9 cellular contexts compared by ENCODE assay signal in genomic region chr13:97116754-97117153, GRCh38.
DNase-seq lines count a peak whose midpoint lies in the region; ATAC-seq and TF ChIP-seq lines count a peak whose summit lies in the region.
"Had no signal": no experiment of that assay in that cellular context is flagged by ENCODE, and none has a peak within 500 bp of the region (broad histone marks: within the 10 kb centered on the region; RNA-seq: fewer than 3 reads in every experiment).

No MANE protein-coding gene starts in this region.

- peaks cover 36% of the 10 kb centered on the region for H3K4me1 ChIP-seq in upper lobe of right lung

- POLR2A ChIA-PET in activated CD8-positive, alpha-beta T cell treated with anti-CD3 and anti-CD28 coated beads for 36 hours (lab: Charles Lee) = no interaction called here
- POLR2A ChIA-PET in activated CD8-positive, alpha-beta T cell treated with anti-CD3 and anti-CD28 coated beads, Interleukin-2, amount 10 ng/mL, durations not matched to agents 7 days and 5 days (lab: Charles Lee) = no interaction called here

- no peak overlapping the region for H3K4me3 Mint-ChIP-seq in activated CD8-positive, alpha-beta T cell treated with anti-CD3 and anti-CD28 coated beads for 36 hours
- H3K4me3 Mint-ChIP-seq in activated CD8-positive, alpha-beta T cell treated with anti-CD3 and anti-CD28 coated beads, Interleukin-2, amount 10 ng/mL, durations not matched to agents 7 days and 5 days = no peak overlapping the region
- H3K4me3 Mint-ChIP-seq: B cell had no signal

- H3K27me3 ChIP-seq in upper lobe of right lung = no peaks in the 10 kb centered on the region

- intact Hi-C loops in activated CD8-positive, alpha-beta T cell treated with anti-CD3 and anti-CD28 coated beads for 36 hours (cut with micrococcal nuclease) = no loop called here
- intact Hi-C loops in upper lobe of right lung (cut with DNase I) = loop anchor here (10.0 kb wide), 1 partner anchor 228 kb away; no protein-coding TSS in a partner anchor

- TF ChIP-seq CTCF in activated CD8-positive, alpha-beta T cell treated with anti-CD3 and anti-CD28 coated beads for 36 hours (IDR thresholded peaks at IDR 0.05) = no peak
- no peak for TF ChIP-seq CTCF in upper lobe of right lung (IDR thresholded peaks at IDR 0.05)

- H3K36me3 Mint-ChIP-seq in activated CD8-positive, alpha-beta T cell treated with anti-CD3 and anti-CD28 coated beads for 36 hours (ENCODE audit: low read depth) = no peaks in the 10 kb centered on the region
- H3K36me3 Mint-ChIP-seq in activated CD8-positive, alpha-beta T cell treated with anti-CD3 and anti-CD28 coated beads, Interleukin-2, amount 10 ng/mL, durations not matched to agents 7 days and 5 days (ENCODE audit: low read depth) = no peaks in the 10 kb centered on the region

- CTCF ChIA-PET in activated CD8-positive, alpha-beta T cell treated with anti-CD3 and anti-CD28 coated beads for 36 hours (lab: Charles Lee) = interaction anchor here (1.0 to 3.7 kb wide), 6 partner anchors 10 to 683 kb away, joined by 3 to 13 read pairs (median 3); no protein-coding TSS in a partner anchor
- CTCF ChIA-PET in activated CD8-positive, alpha-beta T cell treated with anti-CD3 and anti-CD28 coated beads, Interleukin-2, amount 10 ng/mL, durations not matched to agents 7 days and 5 days (lab: Charles Lee) = interaction anchor here (0.8 to 0.9 kb wide), 2 partner anchors 8 to 23 kb away, joined by 3 to 5 read pairs; no protein-coding TSS in a partner anchor

- H3K9me3 Mint-ChIP-seq in activated CD8-positive, alpha-beta T cell treated with anti-CD3 and anti-CD28 coated beads for 36 hours = no peaks in the 10 kb centered on the region
- no peaks in the 10 kb centered on the region for H3K9me3 Mint-ChIP-seq in activated CD8-positive, alpha-beta T cell treated with anti-CD3 and anti-CD28 coated beads, Interleukin-2, amount 10 ng/mL, durations not matched to agents 7 days and 5 days (ENCODE audit: insufficient read depth)

- no peaks in the 10 kb centered on the region for H3K36me3 ChIP-seq in upper lobe of right lung

- DNase-seq in activated CD8-positive, alpha-beta T cell treated with anti-CD3 and anti-CD28 coated beads for 36 hours = peak; percentile 33
- DNase-seq in activated CD8-positive, alpha-beta T cell treated with anti-CD3 and anti-CD28 coated beads, Interleukin-2, amount 10 ng/mL, durations not matched to agents 7 days and 5 days = no peak
- peak; percentile 26 for DNase-seq in NCI-H2029 treated with DMSO at 0.1 percent for 48 hours (lab: John Stamatoyannopoulos, UW)
- DNase-seq in glomerular visceral epithelial cell (ENCODE audit: extremely low spot score) = peak; percentile 11
- no peak for DNase-seq in upper lobe of right lung
- no peak for DNase-seq in medulla oblongata (ENCODE audit: extremely low spot score)
- DNase-seq in NK-92 treated with Interleukin-12 subunit alpha and Interleukin-12 subunit beta, amount 100 ng/mL, for 24 hours (lab: John Stamatoyannopoulos, UW) = no peak
- no peak for DNase-seq in D341Med (ENCODE audit: low spot score)

- peaks cover 32% of the 10 kb centered on the region for H3K27me3 Mint-ChIP-seq in activated CD8-positive, alpha-beta T cell treated with anti-CD3 and anti-CD28 coated beads for 36 hours
- peaks cover 18% of the 10 kb centered on the region for H3K27me3 Mint-ChIP-seq in activated CD8-positive, alpha-beta T cell treated with anti-CD3 and anti-CD28 coated beads, Interleukin-2, amount 10 ng/mL, durations not matched to agents 7 days and 5 days (ENCODE audit: low read depth)

- peaks cover 6% of the 10 kb centered on the region for H3K4me1 Mint-ChIP-seq in activated CD8-positive, alpha-beta T cell treated with anti-CD3 and anti-CD28 coated beads for 36 hours (ENCODE audit: low read depth)
- H3K4me1 Mint-ChIP-seq in activated CD8-positive, alpha-beta T cell treated with anti-CD3 and anti-CD28 coated beads, Interleukin-2, amount 10 ng/mL, durations not matched to agents 7 days and 5 days (ENCODE audit: low read depth) = peaks cover 3% of the 10 kb centered on the region
- H3K4me1 Mint-ChIP-seq: B cell had no signal

- H3K9me3 ChIP-seq in upper lobe of right lung = no peaks in the 10 kb centered on the region

- H3K27ac Mint-ChIP-seq in activated CD8-positive, alpha-beta T cell treated with anti-CD3 and anti-CD28 coated beads for 36 hours = no peak overlapping the region
- H3K27ac Mint-ChIP-seq in activated CD8-positive, alpha-beta T cell treated with anti-CD3 and anti-CD28 coated beads, Interleukin-2, amount 10 ng/mL, durations not matched to agents 7 days and 5 days = no peak overlapping the region
- H3K27ac Mint-ChIP-seq: B cell had no signal

- peak; percentile 54 for ATAC-seq in activated CD8-positive, alpha-beta T cell treated with anti-CD3 and anti-CD28 coated beads for 36 hours
- ATAC-seq in activated CD8-positive, alpha-beta T cell treated with anti-CD3 and anti-CD28 coated beads, Interleukin-2, amount 10 ng/mL, durations not matched to agents 7 days and 5 days = no peak
- peak; percentile 86 for ATAC-seq in upper lobe of right lung

- no peak overlapping the region for H3K27ac ChIP-seq in upper lobe of right lung

- no peak overlapping the region for H3K4me3 ChIP-seq in upper lobe of right lung

Comparison
In these comparisons a context has a peak if more than half of its experiments do, and no peak if none do; other contexts are left out.
1. DNase-seq: peak in activated CD8-positive, alpha-beta T cell treated with anti-CD3 and anti-CD28 coated beads for 36 hours (single experiment), NCI-H2029 treated with DMSO at 0.1 percent for 48 hours (single experiment) and glomerular visceral epithelial cell (single experiment); none in activated CD8-positive, alpha-beta T cell treated with anti-CD3 and anti-CD28 coated beads, Interleukin-2, amount 10 ng/mL, durations not matched to agents 7 days and 5 days (single experiment), upper lobe of right lung (single experiment), medulla oblongata (single experiment), NK-92 treated with Interleukin-12 subunit alpha and Interleukin-12 subunit beta, amount 100 ng/mL, for 24 hours (single experiment) and D341Med (single experiment).